ENCODE assay signal across 17 cellular contexts in the genomic region with DNA sequence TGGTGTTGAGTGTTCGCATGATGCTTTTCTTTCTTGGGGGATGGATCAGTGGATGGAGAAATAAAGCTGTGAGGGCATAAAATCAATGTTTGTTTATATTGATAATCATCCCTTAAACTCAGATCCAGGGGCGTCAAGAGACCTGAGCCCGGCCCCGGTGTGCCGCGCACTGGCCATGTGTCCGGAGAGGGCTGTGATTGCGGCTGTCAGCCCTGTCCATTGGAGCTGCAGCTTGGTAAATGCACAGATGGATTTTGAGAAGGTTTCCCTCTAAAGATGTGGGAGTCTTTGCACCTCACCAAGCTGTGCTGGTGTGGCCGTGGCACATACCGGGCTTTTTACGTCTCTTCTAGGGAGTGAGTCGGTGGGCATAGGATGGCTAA. TPM values are rescaled to one million over a fixed set of nuclear protein-coding genes. Genes with fewer than 3 reads are reported as not detected.
DNase-seq lines count a peak whose midpoint lies in the region; ATAC-seq and TF ChIP-seq lines count a peak whose summit lies in the region.
"Had no signal": no experiment of that assay in that cellular context is flagged by ENCODE, and none has a peak within 500 bp of the region (broad histone marks: within the 10 kb centered on the region; RNA-seq: fewer than 3 reads in every experiment).

No MANE protein-coding gene starts in this region.

- DNase-seq in activated naive CD4-positive, alpha-beta T cell treated with anti-CD3 and anti-CD28 coated beads for 36 hours, result no peak
- DNase-seq in HFFc6 (no peak), chondrocyte (ENCODE audit: low spot score) (peak; percentile 42), DMS 273 treated with DMSO at 0.1 percent for 48 hours (lab: John Stamatoyannopoulos, UW) (no peak), DMS 273 (lab: John Stamatoyannopoulos, UW; ENCODE audit: unreplicated experiment) (no peak)
- DNase-seq in stimulated activated effector memory CD8-positive, alpha-beta T cell treated with anti-CD3 and anti-CD28 coated beads, Interleukin-12 subunit alpha, Interleukin-12 subunit beta, amount 100 ng/mL, for 72 hours (ENCODE audit: low spot score in 2 of 2), result no peak
- DNase-seq: dermis blood vessel endothelial cell, foreskin keratinocyte, KBM-7, NCI-H187 treated with DMSO at 0.1 percent for 48 hours, NCI-H226 had no signal

- ATAC-seq in stimulated activated effector memory CD8-positive, alpha-beta T cell treated with anti-CD3 and anti-CD28 coated beads, Interleukin-12 subunit alpha, Interleukin-12 subunit beta, amount 100 ng/mL, for 72 hours, result no peak
- no peak for ATAC-seq in HG03097 (IDR thresholded peaks at IDR 0.05; ENCODE audit: low FRiP score, unreplicated experiment)
- ATAC-seq: activated CD4-positive, CD25-positive, alpha-beta regulatory T cell treated with anti-CD3 and anti-CD28 coated beads, Interleukin-2, amount 50 U/mL, for 24 hours; foreskin keratinocyte had no signal

- no peaks in the 10 kb centered on the region for H3K36me3 Mint-ChIP-seq in activated naive CD4-positive, alpha-beta T cell treated with anti-CD3 and anti-CD28 coated beads, Interleukin-2, amount 50 U/mL, for 24 hours
- peaks cover 2% of the 10 kb centered on the region for H3K36me3 Mint-ChIP-seq in activated naive CD4-positive, alpha-beta T cell treated with anti-CD3 and anti-CD28 coated beads for 36 hours (ENCODE audit: low read depth)
- H3K36me3 Mint-ChIP-seq in HFFc6 (ENCODE audit: low read depth) (no peaks in the 10 kb centered on the region), chondrocyte (ENCODE audit: low read depth) (peaks cover 2% of the 10 kb centered on the region)
- peaks cover 6% of the 10 kb centered on the region for H3K36me3 Mint-ChIP-seq in stimulated activated effector memory CD8-positive, alpha-beta T cell treated with anti-CD3 and anti-CD28 coated beads, Interleukin-12 subunit alpha, Interleukin-12 subunit beta, amount 100 ng/mL, for 72 hours

- no peaks in the 10 kb centered on the region for H3K27me3 Mint-ChIP-seq in activated naive CD4-positive, alpha-beta T cell treated with anti-CD3 and anti-CD28 coated beads, Interleukin-2, amount 50 U/mL, for 24 hours
- H3K27me3 Mint-ChIP-seq in activated naive CD4-positive, alpha-beta T cell treated with anti-CD3 and anti-CD28 coated beads for 36 hours (ENCODE audit: low read depth), result no peaks in the 10 kb centered on the region
- H3K27me3 Mint-ChIP-seq in HFFc6 (ENCODE audit: insufficient read depth) (no peaks in the 10 kb centered on the region; the same call in 1 of the 2 replicates), chondrocyte (ENCODE audit: low read depth) (no peaks in the 10 kb centered on the region)

- H3K4me3 Mint-ChIP-seq in activated naive CD4-positive, alpha-beta T cell treated with anti-CD3 and anti-CD28 coated beads, Interleukin-2, amount 50 U/mL, for 24 hours, result peak overlapping the region; percentile 36
- no peak overlapping the region for H3K4me3 Mint-ChIP-seq in activated naive CD4-positive, alpha-beta T cell treated with anti-CD3 and anti-CD28 coated beads for 36 hours
- H3K4me3 Mint-ChIP-seq in HFFc6 (no peak overlapping the region), chondrocyte (ENCODE audit: unreplicated experiment) (no peak overlapping the region)
- H3K4me3 Mint-ChIP-seq in stimulated activated effector memory CD8-positive, alpha-beta T cell treated with anti-CD3 and anti-CD28 coated beads, Interleukin-12 subunit alpha, Interleukin-12 subunit beta, amount 100 ng/mL, for 72 hours, result peak overlapping the region; percentile 82

- no peak for TF ChIP-seq CTCF in HFFc6 (IDR thresholded peaks at IDR 0.05)
- TF ChIP-seq CTCF in chondrocyte (IDR thresholded peaks at IDR 0.05), result no peak

- H3K27ac Mint-ChIP-seq in activated naive CD4-positive, alpha-beta T cell treated with anti-CD3 and anti-CD28 coated beads, Interleukin-2, amount 50 U/mL, for 24 hours, result no peak overlapping the region
- no peak overlapping the region for H3K27ac Mint-ChIP-seq in activated naive CD4-positive, alpha-beta T cell treated with anti-CD3 and anti-CD28 coated beads for 36 hours
- H3K27ac Mint-ChIP-seq in HFFc6 (peak overlapping the region; percentile 13; the same call in 1 of the 2 replicates), chondrocyte (ENCODE audit: unreplicated experiment) (peak overlapping the region; percentile 41)
- H3K27ac Mint-ChIP-seq in stimulated activated effector memory CD8-positive, alpha-beta T cell treated with anti-CD3 and anti-CD28 coated beads, Interleukin-12 subunit alpha, Interleukin-12 subunit beta, amount 100 ng/mL, for 72 hours, result no peak overlapping the region

- no peaks in the 10 kb centered on the region for H3K9me3 Mint-ChIP-seq in activated naive CD4-positive, alpha-beta T cell treated with anti-CD3 and anti-CD28 coated beads, Interleukin-2, amount 50 U/mL, for 24 hours
- no peaks in the 10 kb centered on the region for H3K9me3 Mint-ChIP-seq in activated naive CD4-positive, alpha-beta T cell treated with anti-CD3 and anti-CD28 coated beads for 36 hours
- no peaks in the 10 kb centered on the region for H3K9me3 Mint-ChIP-seq in HFFc6
- no peaks in the 10 kb centered on the region for H3K9me3 Mint-ChIP-seq in chondrocyte (ENCODE audit: low read depth)
- no peaks in the 10 kb centered on the region for H3K9me3 Mint-ChIP-seq in stimulated activated effector memory CD8-positive, alpha-beta T cell treated with anti-CD3 and anti-CD28 coated beads, Interleukin-12 subunit alpha, Interleukin-12 subunit beta, amount 100 ng/mL, for 72 hours

- intact Hi-C loops in activated naive CD4-positive, alpha-beta T cell treated with anti-CD3 and anti-CD28 coated beads for 36 hours (cut with micrococcal nuclease), result loop anchor here (5.0 to 10.0 kb wide), 2 partner anchors 186 to 367 kb away; no protein-coding TSS in a partner anchor

- peaks cover 77% of the 10 kb centered on the region for H3K4me1 Mint-ChIP-seq in activated naive CD4-positive, alpha-beta T cell treated with anti-CD3 and anti-CD28 coated beads, Interleukin-2, amount 50 U/mL, for 24 hours
- peaks cover 76% of the 10 kb centered on the region for H3K4me1 Mint-ChIP-seq in activated naive CD4-positive, alpha-beta T cell treated with anti-CD3 and anti-CD28 coated beads for 36 hours (ENCODE audit: low read depth)
- H3K4me1 Mint-ChIP-seq in HFFc6 (ENCODE audit: low read depth) (peaks cover 27% of the 10 kb centered on the region), chondrocyte (ENCODE audit: low read depth) (peaks cover 42% of the 10 kb centered on the region)
- peaks cover 78% of the 10 kb centered on the region for H3K4me1 Mint-ChIP-seq in stimulated activated effector memory CD8-positive, alpha-beta T cell treated with anti-CD3 and anti-CD28 coated beads, Interleukin-12 subunit alpha, Interleukin-12 subunit beta, amount 100 ng/mL, for 72 hours

- CTCF ChIA-PET in activated naive CD4-positive, alpha-beta T cell treated with anti-CD3 and anti-CD28 coated beads for 36 hours (lab: Charles Lee), result interaction anchor here (0.6 kb wide), 1 partner anchor 13 kb away, joined by 3 read pairs; no protein-coding TSS in a partner anchor

RNA-seq across cellular contexts. Expression of a gene that starts 21.6 kb away (rescaled TPM):
- not detected for total RNA-seq in activated naive CD4-positive, alpha-beta T cell treated with anti-CD3 and anti-CD28 coated beads for 36 hours
- total RNA-seq in HFFc6 (2021; fragmentation: NEBNext Ultra II Directional; extraction: Animal tissue kit (Norgen Biotek cat#: 25700)), result not detected
- total RNA-seq in chondrocyte, result not detected in 3 replicates
- total RNA-seq: dermis blood vessel endothelial cell, renal cortical epithelial cell, SJSA1, temporal lobe had no signal

Comparison
In these comparisons a context has a peak if more than half of its experiments do, and no peak if none do; other contexts are left out.
1. H3K4me3 Mint-ChIP-seq: peak in activated naive CD4-positive, alpha-beta T cell treated with anti-CD3 and anti-CD28 coated beads, Interleukin-2, amount 50 U/mL, for 24 hours (single experiment) and stimulated activated effector memory CD8-positive, alpha-beta T cell treated with anti-CD3 and anti-CD28 coated beads, Interleukin-12 subunit alpha, Interleukin-12 subunit beta, amount 100 ng/mL, for 72 hours (single experiment); none in activated naive CD4-positive, alpha-beta T cell treated with anti-CD3 and anti-CD28 coated beads for 36 hours (single experiment), HFFc6 (single experiment) and chondrocyte (single experiment).
2. H3K27ac Mint-ChIP-seq: peak in HFFc6 (single experiment) and chondrocyte (single experiment); none in activated naive CD4-positive, alpha-beta T cell treated with anti-CD3 and anti-CD28 coated beads, Interleukin-2, amount 50 U/mL, for 24 hours (single experiment), activated naive CD4-positive, alpha-beta T cell treated with anti-CD3 and anti-CD28 coated beads for 36 hours (single experiment) and stimulated activated effector memory CD8-positive, alpha-beta T cell treated with anti-CD3 and anti-CD28 coated beads, Interleukin-12 subunit alpha, Interleukin-12 subunit beta, amount 100 ng/mL, for 72 hours (single experiment).